Comparison of ENCODE assay signal across 1 cellular context in the genomic region with DNA sequence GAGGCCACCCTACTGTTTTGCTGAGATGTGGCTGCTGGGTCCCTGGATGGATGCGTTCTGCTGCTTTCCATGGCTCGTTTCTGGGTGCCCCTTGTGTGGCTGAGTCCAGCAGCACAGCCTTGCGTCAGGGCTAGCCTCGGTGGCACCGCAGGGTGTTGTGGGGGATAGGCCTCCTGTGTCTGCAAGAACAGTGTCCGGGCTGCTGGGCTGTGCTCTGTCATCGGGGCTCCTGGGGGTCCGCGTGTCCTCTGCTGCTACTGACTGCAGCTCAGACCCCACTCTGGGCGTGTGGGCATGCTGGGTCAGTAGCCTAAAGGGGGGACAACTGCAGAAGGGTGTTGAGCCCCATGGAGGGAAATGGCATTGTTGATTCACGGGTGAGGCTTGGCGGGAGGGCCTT.
TF ChIP-seq lines count a peak whose summit lies in the region.

No MANE protein-coding gene starts in this region.

TF ChIP-seq in HepG2, 621 proteins besides CTCF, POLR2A, EP300 and RAD21:
- TF ChIP-seq RBFOX2 (IDR thresholded peaks at IDR 0.05; ENCODE audit: low read depth, low read length), result 0 out of 2 replicates have a peak, but pooled peaks have one; percentile 10
- TF ChIP-seq, protein P1, sequence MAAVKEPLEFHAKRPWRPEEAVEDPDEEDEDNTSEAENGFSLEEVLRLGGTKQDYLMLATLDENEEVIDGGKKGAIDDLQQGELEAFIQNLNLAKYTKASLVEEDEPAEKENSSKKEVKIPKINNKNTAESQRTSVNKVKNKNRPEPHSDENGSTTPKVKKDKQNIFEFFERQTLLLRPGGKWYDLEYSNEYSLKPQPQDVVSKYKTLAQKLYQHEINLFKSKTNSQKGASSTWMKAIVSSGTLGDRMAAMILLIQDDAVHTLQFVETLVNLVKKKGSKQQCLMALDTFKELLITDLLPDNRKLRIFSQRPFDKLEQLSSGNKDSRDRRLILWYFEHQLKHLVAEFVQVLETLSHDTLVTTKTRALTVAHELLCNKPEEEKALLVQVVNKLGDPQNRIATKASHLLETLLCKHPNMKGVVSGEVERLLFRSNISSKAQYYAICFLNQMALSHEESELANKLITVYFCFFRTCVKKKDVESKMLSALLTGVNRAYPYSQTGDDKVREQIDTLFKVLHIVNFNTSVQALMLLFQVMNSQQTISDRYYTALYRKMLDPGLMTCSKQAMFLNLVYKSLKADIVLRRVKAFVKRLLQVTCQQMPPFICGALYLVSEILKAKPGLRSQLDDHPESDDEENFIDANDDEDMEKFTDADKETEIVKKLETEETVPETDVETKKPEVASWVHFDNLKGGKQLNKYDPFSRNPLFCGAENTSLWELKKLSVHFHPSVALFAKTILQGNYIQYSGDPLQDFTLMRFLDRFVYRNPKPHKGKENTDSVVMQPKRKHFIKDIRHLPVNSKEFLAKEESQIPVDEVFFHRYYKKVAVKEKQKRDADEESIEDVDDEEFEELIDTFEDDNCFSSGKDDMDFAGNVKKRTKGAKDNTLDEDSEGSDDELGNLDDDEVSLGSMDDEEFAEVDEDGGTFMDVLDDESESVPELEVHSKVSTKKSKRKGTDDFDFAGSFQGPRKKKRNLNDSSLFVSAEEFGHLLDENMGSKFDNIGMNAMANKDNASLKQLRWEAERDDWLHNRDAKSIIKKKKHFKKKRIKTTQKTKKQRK (IDR thresholded peaks at IDR 0.05; ENCODE audit: low read length), result no peak
